In the genomic region with DNA sequence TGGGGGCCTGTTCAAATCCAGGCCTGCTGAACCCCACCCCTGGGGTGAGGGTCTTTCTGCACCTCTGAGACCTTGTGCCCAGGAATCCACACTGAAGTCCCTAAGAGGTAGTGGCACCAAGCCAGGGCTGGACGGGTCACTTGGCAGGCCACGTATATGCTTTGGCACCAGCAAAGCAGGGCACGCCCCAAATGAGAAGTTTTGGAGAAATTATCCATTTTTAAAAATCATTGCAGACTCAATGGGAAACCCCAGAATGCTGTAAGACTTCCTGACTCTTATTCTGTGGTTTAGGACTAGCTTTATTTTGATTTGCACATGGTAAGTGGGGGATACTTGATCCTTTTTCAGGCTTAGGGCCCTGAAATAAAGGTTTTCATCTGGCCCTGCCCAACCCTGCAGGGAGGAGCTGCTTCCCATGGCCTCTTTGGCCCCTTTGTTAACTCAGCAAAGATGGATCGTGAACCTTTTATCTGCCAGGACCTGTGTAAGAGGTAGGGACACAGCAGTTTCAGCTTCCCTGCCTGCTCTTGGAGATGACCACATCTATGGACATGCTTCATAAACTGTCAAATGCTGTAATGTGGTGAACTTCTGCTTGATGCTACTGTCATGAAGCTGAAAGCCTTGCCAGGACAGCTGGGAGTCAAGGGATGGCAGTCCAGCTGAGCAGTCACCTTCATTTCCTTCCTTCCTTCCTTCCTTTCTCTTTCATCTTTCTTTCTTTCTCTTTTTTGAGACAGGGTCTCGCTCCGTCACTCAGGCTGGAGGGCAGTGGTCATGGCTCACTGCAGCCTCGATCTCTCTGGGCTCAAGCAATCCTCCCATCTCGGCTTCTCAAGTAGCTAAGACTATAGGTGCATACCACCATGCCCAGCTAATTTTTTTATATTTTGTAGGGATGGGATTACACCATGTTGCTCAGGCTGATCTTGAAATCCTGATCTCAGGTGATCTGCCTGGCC, we compare ENCODE assay signal across 2 cellular contexts.
TF ChIP-seq lines count a peak whose summit lies in the region.

No MANE protein-coding gene starts in this region.

TF ChIP-seq in SK-N-SH, 30 proteins besides CTCF, POLR2A, EP300 and RAD21 (continued from another document):
- TF ChIP-seq CHD2 (IDR thresholded peaks at IDR 0.05; ENCODE audit: low read length, partially characterized antibody) = no peak
- TF ChIP-seq TEAD4 (IDR thresholded peaks at IDR 0.05; ENCODE audit: borderline replicate concordance, insufficient read depth) = no peak
- TF ChIP-seq, protein P1, sequence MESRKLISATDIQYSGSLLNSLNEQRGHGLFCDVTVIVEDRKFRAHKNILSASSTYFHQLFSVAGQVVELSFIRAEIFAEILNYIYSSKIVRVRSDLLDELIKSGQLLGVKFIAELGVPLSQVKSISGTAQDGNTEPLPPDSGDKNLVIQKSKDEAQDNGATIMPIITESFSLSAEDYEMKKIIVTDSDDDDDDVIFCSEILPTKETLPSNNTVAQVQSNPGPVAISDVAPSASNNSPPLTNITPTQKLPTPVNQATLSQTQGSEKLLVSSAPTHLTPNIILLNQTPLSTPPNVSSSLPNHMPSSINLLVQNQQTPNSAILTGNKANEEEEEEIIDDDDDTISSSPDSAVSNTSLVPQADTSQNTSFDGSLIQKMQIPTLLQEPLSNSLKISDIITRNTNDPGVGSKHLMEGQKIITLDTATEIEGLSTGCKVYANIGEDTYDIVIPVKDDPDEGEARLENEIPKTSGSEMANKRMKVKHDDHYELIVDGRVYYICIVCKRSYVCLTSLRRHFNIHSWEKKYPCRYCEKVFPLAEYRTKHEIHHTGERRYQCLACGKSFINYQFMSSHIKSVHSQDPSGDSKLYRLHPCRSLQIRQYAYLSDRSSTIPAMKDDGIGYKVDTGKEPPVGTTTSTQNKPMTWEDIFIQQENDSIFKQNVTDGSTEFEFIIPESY (IDR thresholded peaks at IDR 0.05; ENCODE audit: borderline replicate concordance, low read depth) = no peak
- TF ChIP-seq MXI1 (IDR thresholded peaks at IDR 0.05; ENCODE audit: low read depth, low read length) = no peak
- TF ChIP-seq, protein P2, sequence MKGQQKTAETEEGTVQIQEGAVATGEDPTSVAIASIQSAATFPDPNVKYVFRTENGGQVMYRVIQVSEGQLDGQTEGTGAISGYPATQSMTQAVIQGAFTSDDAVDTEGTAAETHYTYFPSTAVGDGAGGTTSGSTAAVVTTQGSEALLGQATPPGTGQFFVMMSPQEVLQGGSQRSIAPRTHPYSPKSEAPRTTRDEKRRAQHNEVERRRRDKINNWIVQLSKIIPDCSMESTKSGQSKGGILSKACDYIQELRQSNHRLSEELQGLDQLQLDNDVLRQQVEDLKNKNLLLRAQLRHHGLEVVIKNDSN (IDR thresholded peaks at IDR 0.05; ENCODE audit: borderline replicate concordance, low read depth) = no peak
- no peak for TF ChIP-seq RXRA (IDR thresholded peaks at IDR 0.05; ENCODE audit: borderline replicate concordance, low read depth)
- TF ChIP-seq SMC3 (IDR thresholded peaks at IDR 0.05; ENCODE audit: low read depth, low read length) = no peak
- no peak for TF ChIP-seq JUND (IDR thresholded peaks at IDR 0.05)
- TF ChIP-seq TCF12 (IDR thresholded peaks at IDR 0.05) = no peak
- TF ChIP-seq POLR2AphosphoS5 (IDR thresholded peaks at IDR 0.05; ENCODE audit: low read depth, low read length) = no peak
- no peak for TF ChIP-seq RCOR1 (IDR thresholded peaks at IDR 0.05; ENCODE audit: low read length)
- TF ChIP-seq, protein P3, sequence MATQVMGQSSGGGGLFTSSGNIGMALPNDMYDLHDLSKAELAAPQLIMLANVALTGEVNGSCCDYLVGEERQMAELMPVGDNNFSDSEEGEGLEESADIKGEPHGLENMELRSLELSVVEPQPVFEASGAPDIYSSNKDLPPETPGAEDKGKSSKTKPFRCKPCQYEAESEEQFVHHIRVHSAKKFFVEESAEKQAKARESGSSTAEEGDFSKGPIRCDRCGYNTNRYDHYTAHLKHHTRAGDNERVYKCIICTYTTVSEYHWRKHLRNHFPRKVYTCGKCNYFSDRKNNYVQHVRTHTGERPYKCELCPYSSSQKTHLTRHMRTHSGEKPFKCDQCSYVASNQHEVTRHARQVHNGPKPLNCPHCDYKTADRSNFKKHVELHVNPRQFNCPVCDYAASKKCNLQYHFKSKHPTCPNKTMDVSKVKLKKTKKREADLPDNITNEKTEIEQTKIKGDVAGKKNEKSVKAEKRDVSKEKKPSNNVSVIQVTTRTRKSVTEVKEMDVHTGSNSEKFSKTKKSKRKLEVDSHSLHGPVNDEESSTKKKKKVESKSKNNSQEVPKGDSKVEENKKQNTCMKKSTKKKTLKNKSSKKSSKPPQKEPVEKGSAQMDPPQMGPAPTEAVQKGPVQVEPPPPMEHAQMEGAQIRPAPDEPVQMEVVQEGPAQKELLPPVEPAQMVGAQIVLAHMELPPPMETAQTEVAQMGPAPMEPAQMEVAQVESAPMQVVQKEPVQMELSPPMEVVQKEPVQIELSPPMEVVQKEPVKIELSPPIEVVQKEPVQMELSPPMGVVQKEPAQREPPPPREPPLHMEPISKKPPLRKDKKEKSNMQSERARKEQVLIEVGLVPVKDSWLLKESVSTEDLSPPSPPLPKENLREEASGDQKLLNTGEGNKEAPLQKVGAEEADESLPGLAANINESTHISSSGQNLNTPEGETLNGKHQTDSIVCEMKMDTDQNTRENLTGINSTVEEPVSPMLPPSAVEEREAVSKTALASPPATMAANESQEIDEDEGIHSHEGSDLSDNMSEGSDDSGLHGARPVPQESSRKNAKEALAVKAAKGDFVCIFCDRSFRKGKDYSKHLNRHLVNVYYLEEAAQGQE (IDR thresholded peaks at IDR 0.05; ENCODE audit: low read depth, low read length) = no peak
- TF ChIP-seq, protein P4, sequence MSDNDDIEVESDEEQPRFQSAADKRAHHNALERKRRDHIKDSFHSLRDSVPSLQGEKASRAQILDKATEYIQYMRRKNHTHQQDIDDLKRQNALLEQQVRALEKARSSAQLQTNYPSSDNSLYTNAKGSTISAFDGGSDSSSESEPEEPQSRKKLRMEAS (IDR thresholded peaks at IDR 0.05; ENCODE audit: low read depth) = no peak
- no peak for TF ChIP-seq FOXJ3 (CRISPR knock-in tag; IDR thresholded peaks at IDR 0.05)

TF ChIP-seq in SK-N-SH treated with all-trans-retinoic acid at 6 μM for 48 hours, 23 proteins besides CTCF, POLR2A, EP300 and RAD21 (continued from another document):
- TF ChIP-seq, protein P5, sequence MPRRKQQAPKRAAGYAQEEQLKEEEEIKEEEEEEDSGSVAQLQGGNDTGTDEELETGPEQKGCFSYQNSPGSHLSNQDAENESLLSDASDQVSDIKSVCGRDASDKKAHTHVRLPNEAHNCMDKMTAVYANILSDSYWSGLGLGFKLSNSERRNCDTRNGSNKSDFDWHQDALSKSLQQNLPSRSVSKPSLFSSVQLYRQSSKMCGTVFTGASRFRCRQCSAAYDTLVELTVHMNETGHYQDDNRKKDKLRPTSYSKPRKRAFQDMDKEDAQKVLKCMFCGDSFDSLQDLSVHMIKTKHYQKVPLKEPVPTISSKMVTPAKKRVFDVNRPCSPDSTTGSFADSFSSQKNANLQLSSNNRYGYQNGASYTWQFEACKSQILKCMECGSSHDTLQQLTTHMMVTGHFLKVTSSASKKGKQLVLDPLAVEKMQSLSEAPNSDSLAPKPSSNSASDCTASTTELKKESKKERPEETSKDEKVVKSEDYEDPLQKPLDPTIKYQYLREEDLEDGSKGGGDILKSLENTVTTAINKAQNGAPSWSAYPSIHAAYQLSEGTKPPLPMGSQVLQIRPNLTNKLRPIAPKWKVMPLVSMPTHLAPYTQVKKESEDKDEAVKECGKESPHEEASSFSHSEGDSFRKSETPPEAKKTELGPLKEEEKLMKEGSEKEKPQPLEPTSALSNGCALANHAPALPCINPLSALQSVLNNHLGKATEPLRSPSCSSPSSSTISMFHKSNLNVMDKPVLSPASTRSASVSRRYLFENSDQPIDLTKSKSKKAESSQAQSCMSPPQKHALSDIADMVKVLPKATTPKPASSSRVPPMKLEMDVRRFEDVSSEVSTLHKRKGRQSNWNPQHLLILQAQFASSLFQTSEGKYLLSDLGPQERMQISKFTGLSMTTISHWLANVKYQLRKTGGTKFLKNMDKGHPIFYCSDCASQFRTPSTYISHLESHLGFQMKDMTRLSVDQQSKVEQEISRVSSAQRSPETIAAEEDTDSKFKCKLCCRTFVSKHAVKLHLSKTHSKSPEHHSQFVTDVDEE (CRISPR knock-in tag; IDR thresholded peaks at IDR 0.05) = no peak
- no peak for TF ChIP-seq ZNF8 (CRISPR knock-in tag; IDR thresholded peaks at IDR 0.05)
- no peak for TF ChIP-seq ZC3H10 (CRISPR knock-in tag; IDR thresholded peaks at IDR 0.05)
- no peak for TF ChIP-seq TOX (CRISPR knock-in tag; IDR thresholded peaks at IDR 0.05; ENCODE audit: borderline replicate concordance)
- no peak for TF ChIP-seq BACH2 (CRISPR knock-in tag; IDR thresholded peaks at IDR 0.05; ENCODE audit: borderline replicate concordance)
- no peak for TF ChIP-seq CSDC2 (CRISPR knock-in tag; IDR thresholded peaks at IDR 0.05)
- TF ChIP-seq, protein P6, sequence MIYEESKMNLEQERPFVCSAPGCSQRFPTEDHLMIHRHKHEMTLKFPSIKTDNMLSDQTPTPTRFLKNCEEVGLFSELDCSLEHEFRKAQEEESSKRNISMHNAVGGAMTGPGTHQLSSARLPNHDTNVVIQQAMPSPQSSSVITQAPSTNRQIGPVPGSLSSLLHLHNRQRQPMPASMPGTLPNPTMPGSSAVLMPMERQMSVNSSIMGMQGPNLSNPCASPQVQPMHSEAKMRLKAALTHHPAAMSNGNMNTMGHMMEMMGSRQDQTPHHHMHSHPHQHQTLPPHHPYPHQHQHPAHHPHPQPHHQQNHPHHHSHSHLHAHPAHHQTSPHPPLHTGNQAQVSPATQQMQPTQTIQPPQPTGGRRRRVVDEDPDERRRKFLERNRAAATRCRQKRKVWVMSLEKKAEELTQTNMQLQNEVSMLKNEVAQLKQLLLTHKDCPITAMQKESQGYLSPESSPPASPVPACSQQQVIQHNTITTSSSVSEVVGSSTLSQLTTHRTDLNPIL (CRISPR knock-in tag; IDR thresholded peaks at IDR 0.05; ENCODE audit: low read depth) = no peak
- no peak for TF ChIP-seq ZNF70 (CRISPR knock-in tag; IDR thresholded peaks at IDR 0.05)
- TF ChIP-seq ARNTL (CRISPR knock-in tag; IDR thresholded peaks at IDR 0.05; ENCODE audit: borderline replicate concordance, low read depth) = no peak
- TF ChIP-seq RARB (CRISPR knock-in tag; IDR thresholded peaks at IDR 0.05) = no peak
- TF ChIP-seq PPARA (CRISPR knock-in tag; IDR thresholded peaks at IDR 0.05; ENCODE audit: borderline replicate concordance) = no peak
- TF ChIP-seq, protein P7, sequence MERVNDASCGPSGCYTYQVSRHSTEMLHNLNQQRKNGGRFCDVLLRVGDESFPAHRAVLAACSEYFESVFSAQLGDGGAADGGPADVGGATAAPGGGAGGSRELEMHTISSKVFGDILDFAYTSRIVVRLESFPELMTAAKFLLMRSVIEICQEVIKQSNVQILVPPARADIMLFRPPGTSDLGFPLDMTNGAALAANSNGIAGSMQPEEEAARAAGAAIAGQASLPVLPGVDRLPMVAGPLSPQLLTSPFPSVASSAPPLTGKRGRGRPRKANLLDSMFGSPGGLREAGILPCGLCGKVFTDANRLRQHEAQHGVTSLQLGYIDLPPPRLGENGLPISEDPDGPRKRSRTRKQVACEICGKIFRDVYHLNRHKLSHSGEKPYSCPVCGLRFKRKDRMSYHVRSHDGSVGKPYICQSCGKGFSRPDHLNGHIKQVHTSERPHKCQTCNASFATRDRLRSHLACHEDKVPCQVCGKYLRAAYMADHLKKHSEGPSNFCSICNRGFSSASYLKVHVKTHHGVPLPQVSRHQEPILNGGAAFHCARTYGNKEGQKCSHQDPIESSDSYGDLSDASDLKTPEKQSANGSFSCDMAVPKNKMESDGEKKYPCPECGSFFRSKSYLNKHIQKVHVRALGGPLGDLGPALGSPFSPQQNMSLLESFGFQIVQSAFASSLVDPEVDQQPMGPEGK (CRISPR knock-in tag; IDR thresholded peaks at IDR 0.05; ENCODE audit: borderline replicate concordance) = no peak
- TF ChIP-seq, protein P8, sequence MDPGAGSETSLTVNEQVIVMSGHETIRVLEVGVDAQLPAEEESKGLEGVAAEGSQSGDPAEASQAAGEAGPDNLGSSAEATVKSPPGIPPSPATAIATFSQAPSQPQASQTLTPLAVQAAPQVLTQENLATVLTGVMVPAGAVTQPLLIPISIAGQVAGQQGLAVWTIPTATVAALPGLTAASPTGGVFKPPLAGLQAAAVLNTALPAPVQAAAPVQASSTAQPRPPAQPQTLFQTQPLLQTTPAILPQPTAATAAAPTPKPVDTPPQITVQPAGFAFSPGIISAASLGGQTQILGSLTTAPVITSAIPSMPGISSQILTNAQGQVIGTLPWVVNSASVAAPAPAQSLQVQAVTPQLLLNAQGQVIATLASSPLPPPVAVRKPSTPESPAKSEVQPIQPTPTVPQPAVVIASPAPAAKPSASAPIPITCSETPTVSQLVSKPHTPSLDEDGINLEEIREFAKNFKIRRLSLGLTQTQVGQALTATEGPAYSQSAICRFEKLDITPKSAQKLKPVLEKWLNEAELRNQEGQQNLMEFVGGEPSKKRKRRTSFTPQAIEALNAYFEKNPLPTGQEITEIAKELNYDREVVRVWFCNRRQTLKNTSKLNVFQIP (CRISPR knock-in tag; IDR thresholded peaks at IDR 0.05; ENCODE audit: borderline replicate concordance, low read depth) = no peak
- no peak for TF ChIP-seq ESRRG (CRISPR knock-in tag; IDR thresholded peaks at IDR 0.05)
- no peak for TF ChIP-seq ZNF565 (CRISPR knock-in tag; conservative IDR thresholded peaks at IDR 0.05; ENCODE audit: low read depth)
